Comparison of ENCODE assay signal across 11 cellular contexts in the genomic region with DNA sequence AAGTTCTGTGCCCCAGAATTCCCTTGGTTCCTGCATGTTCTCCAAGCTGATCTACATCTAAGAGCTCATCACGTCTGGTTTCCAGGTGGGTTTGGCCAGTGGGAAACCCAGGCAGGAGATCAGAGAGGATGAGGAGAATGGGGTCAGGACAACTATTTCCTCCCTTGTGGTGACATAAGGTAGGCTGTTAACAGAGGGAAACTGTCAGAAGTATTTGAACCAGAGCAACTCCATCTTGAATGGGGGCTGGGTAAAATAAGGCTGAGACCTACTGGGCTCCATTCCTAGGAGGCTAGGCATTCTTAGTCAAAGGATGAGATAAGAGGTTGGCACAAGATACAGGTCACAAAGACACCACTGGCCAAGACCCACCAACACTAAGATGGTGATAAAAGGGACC. TPM values are rescaled to one million over a fixed set of nuclear protein-coding genes. Genes with fewer than 3 reads are reported as not detected.
"Had no signal": no experiment of that assay in that cellular context is flagged by ENCODE, and none has a peak within 500 bp of the region (broad histone marks: within the 10 kb centered on the region; RNA-seq: fewer than 3 reads in every experiment).

No MANE protein-coding gene starts in this region.

- FAIRE-seq: H1, H54 had no signal

- H3K4me1 ChIP-seq: HAP-1 had no signal

- ATAC-seq: GM23338, HCT116 had no signal

- H3K9me3 ChIP-seq: HAP-1 had no signal

- H3K27ac ChIP-seq: GM23248 had no signal

- H3K36me3 ChIP-seq: HAP-1 had no signal

- H2AFZ ChIP-seq: GM23248, GM23338 had no signal

- H3K4me3 ChIP-seq: GM23248, GM23338, HAP-1 had no signal

- DNase-seq: GM23248, GOT3, H7, H9, HCEC 1CT, HFFc6 had no signal

- H3K9ac ChIP-seq: GM23248 had no signal

- H3K4me2 ChIP-seq: GM23338 had no signal

RNA-seq across cellular contexts. Expression of gene GARIN1A, which starts 19.1 kb away (rescaled TPM):
- total RNA-seq: GM23338, H7 had no signal
- polyA plus RNA-seq: H1 had no signal
